10 cellular contexts compared by ENCODE assay signal in genomic region chr6:34610819-34611477, GRCh38. TPM values are rescaled to one million over a fixed set of nuclear protein-coding genes. Genes with fewer than 3 reads are reported as not detected.
DNase-seq lines count a peak whose midpoint lies in the region; FAIRE-seq and TF ChIP-seq lines count a peak whose summit lies in the region.
"Had no signal": no experiment of that assay in that cellular context is flagged by ENCODE, and none has a peak within 500 bp of the region (broad histone marks: within the 10 kb centered on the region; RNA-seq: fewer than 3 reads in every experiment).

No MANE protein-coding gene starts in this region.

- H3K4me1 ChIP-seq in SJSA1 (replicated peaks) (peaks cover 13% of the 10 kb centered on the region), stomach (peaks cover 0 to 42% (median 20%) of the 10 kb centered on the region in 4 donors)

- H3K36me3 ChIP-seq in SJSA1 (peaks cover 14% of the 10 kb centered on the region; the same call in 1 of the 2 replicates), stomach (peaks cover 7 to 18% (median 14%) of the 10 kb centered on the region in 4 donors)

- H3K4me3 Mint-ChIP-seq in osteocyte (ENCODE audit: unreplicated experiment), result no peak overlapping the region

- intact Hi-C loops in stomach (cut with DNase I; ENCODE audit: low total_unique reads), result no loop called here

- DNase-seq in H54 (ENCODE audit: insufficient read length, low spot score) (peak; percentile 52), SJSA1 (ENCODE audit: low read depth in 1 of 2, low spot score in 2 of 2) (peak; percentile 39 to 55), fibroblast of mammary gland (ENCODE audit: low read depth) (peak; percentile 89), stomach (peak; percentile 32), osteocyte (ENCODE audit: extremely low spot score, unreplicated experiment) (no peak), T-helper 2 cell (no peak), D341Med (ENCODE audit: low spot score) (no peak)
- DNase-seq: heart left ventricle, NCI-H1105 had no signal

- H3K4me3 ChIP-seq in SJSA1, result no peak overlapping the region
- no peak overlapping the region for H3K4me3 ChIP-seq in fibroblast of mammary gland (ENCODE audit: control insufficient read depth, low read depth, low read length)
- no peak overlapping the region for H3K4me3 ChIP-seq in stomach
- H3K4me3 ChIP-seq: heart left ventricle had no signal

- no peaks in the 10 kb centered on the region for H3K27me3 Mint-ChIP-seq in osteocyte (ENCODE audit: unreplicated experiment)

- no peak for TF ChIP-seq EP300 in stomach (IDR thresholded peaks at IDR 0.05)

- TF ChIP-seq CTCF in fibroblast of mammary gland (conservative IDR thresholded peaks at IDR 0.05; ENCODE audit: control insufficient read depth, insufficient read depth, low read depth, low read length), result no peak
- TF ChIP-seq CTCF in stomach (IDR thresholded peaks at IDR 0.05), result no peak
- TF ChIP-seq CTCF in osteocyte (IDR thresholded peaks at IDR 0.05), result no peak

- WGBS in stomach, 5 donors, result 34 to 55% (median 43%) methylated on average over 4 of the region's 4 CpGs

- no peaks in the 10 kb centered on the region for H3K36me3 Mint-ChIP-seq in osteocyte (ENCODE audit: unreplicated experiment)

- H3K27ac Mint-ChIP-seq in osteocyte (ENCODE audit: unreplicated experiment), result no peak overlapping the region

- H3K27me3 ChIP-seq in SJSA1 (replicated peaks) (no peaks in the 10 kb centered on the region), stomach (no peaks in the 10 kb centered on the region)
- H3K27me3 ChIP-seq: heart left ventricle, neutrophil had no signal

- H3K9me3 Mint-ChIP-seq in osteocyte (ENCODE audit: unreplicated experiment), result no peaks in the 10 kb centered on the region

- H3K27ac ChIP-seq in SJSA1, result no peak overlapping the region
- H3K27ac ChIP-seq in stomach, result peak overlapping the region in 3 of 5 donors; percentile 33 to 75 (median 37)
- H3K27ac ChIP-seq: neutrophil had no signal

- H3K9me3 ChIP-seq in SJSA1 (replicated peaks) (no peaks in the 10 kb centered on the region), stomach (no peaks in the 10 kb centered on the region)
- H3K9me3 ChIP-seq: heart left ventricle, neutrophil had no signal

- peaks cover 22% of the 10 kb centered on the region for H3K4me1 Mint-ChIP-seq in osteocyte (ENCODE audit: unreplicated experiment)

- FAIRE-seq in H54 (lab: Jason Lieb, UNC), result peak; percentile 94

- TF ChIP-seq POLR2A in H54 (IDR thresholded peaks at IDR 0.05; ENCODE audit: low read depth, low read length) (no peak), stomach (IDR thresholded peaks at IDR 0.05) (no peak)

RNA-seq across cellular contexts. Expression of gene SPDEF, which starts 54.8 kb away (rescaled TPM):
- not detected in 2 replicates for total RNA-seq in SJSA1 (2014; rRNA removed; shearing (Covaris generic))
- total RNA-seq in stomach (100 to 1,000 TPM in 1 of 5 donors, 10 to 100 TPM in 1, 1 to 10 TPM in 3; 2.2 to 129 (median 9.9) TPM), osteocyte (not detected in 2 replicates)
- 10 to 100 TPM; 34.8 to 59.3 (median 36.7) TPM for polyA plus RNA-seq in stomach

Comparison
In these comparisons a context has a peak if more than half of its experiments do, and no peak if none do; other contexts are left out.
1. DNase-seq: peak in H54 (single experiment), SJSA1 (2 of 2), fibroblast of mammary gland (single experiment) and stomach (single experiment); none in osteocyte (single experiment), T-helper 2 cell (0 of 5) and D341Med (single experiment).